In genomic region chr1:152347116-152347728, GRCh38 we compare ENCODE assay signal across 8 cellular contexts. TPM values are rescaled to one million over a fixed set of nuclear protein-coding genes. Genes with fewer than 3 reads are reported as not detected.
A peak's percentile ranks its signal among the peaks of the same experiment; 100 is the strongest.
DNase-seq lines count a peak whose midpoint lies in the region; ATAC-seq, FAIRE-seq and TF ChIP-seq lines count a peak whose summit lies in the region.

No MANE protein-coding gene starts in this region.

- no peaks in the 10 kb centered on the region for H3K36me3 Mint-ChIP-seq in activated CD4-positive, alpha-beta memory T cell treated with anti-CD3 and anti-CD28 coated beads, Interleukin-2, amount 10 ng/mL, durations not matched to agents 7 days and 5 days (ENCODE audit: low read depth)

- H3K4me3 Mint-ChIP-seq in activated CD4-positive, alpha-beta memory T cell treated with anti-CD3 and anti-CD28 coated beads, Interleukin-2, amount 10 ng/mL, durations not matched to agents 7 days and 5 days, result no peak overlapping the region

- no peak for FAIRE-seq in D721Med (lab: Jason Lieb, UNC)

- peak; percentile 93 for TF ChIP-seq CTCF in D721Med (IDR thresholded peaks at IDR 0.05; ENCODE audit: insufficient read depth, missing control alignments)

- no peaks in the 10 kb centered on the region for H3K9me3 Mint-ChIP-seq in activated CD4-positive, alpha-beta memory T cell treated with anti-CD3 and anti-CD28 coated beads, Interleukin-2, amount 10 ng/mL, durations not matched to agents 7 days and 5 days

- H3K27ac Mint-ChIP-seq in activated CD4-positive, alpha-beta memory T cell treated with anti-CD3 and anti-CD28 coated beads, Interleukin-2, amount 10 ng/mL, durations not matched to agents 7 days and 5 days, result no peak overlapping the region

- POLR2A ChIA-PET in activated CD4-positive, alpha-beta memory T cell treated with anti-CD3 and anti-CD28 coated beads, Interleukin-2, amount 10 ng/mL, durations not matched to agents 7 days and 5 days (lab: Charles Lee), result no interaction called here

- H3K27me3 Mint-ChIP-seq in activated CD4-positive, alpha-beta memory T cell treated with anti-CD3 and anti-CD28 coated beads, Interleukin-2, amount 10 ng/mL, durations not matched to agents 7 days and 5 days, result peaks cover 23% of the 10 kb centered on the region

- DNase-seq in D721Med (ENCODE audit: insufficient read length, low spot score), result no peak
- DNase-seq in H4 (ENCODE audit: low spot score), result peak; percentile 43
- DNase-seq in NCI-H446 (lab: John Stamatoyannopoulos, UW), result peak; percentile 57 to 76
- peak; percentile 33 for DNase-seq in activated CD4-positive, alpha-beta memory T cell treated with anti-CD3 and anti-CD28 coated beads, Interleukin-2, amount 10 ng/mL, durations not matched to agents 7 days and 5 days
- peak; percentile 36 for DNase-seq in fibroblast of the conjunctiva (ENCODE audit: low read depth)
- peak; percentile 3 for DNase-seq in pulmonary artery endothelial cell (ENCODE audit: low read depth, low spot score)
- no peak for DNase-seq in NCI-H187 treated with DMSO at 0.1 percent for 48 hours (lab: John Stamatoyannopoulos, UW)

- H3K4me1 Mint-ChIP-seq in activated CD4-positive, alpha-beta memory T cell treated with anti-CD3 and anti-CD28 coated beads, Interleukin-2, amount 10 ng/mL, durations not matched to agents 7 days and 5 days, result no peaks in the 10 kb centered on the region

- ATAC-seq in GM21447 (IDR thresholded peaks at IDR 0.05; ENCODE audit: unreplicated experiment), result no peak

- CTCF ChIA-PET in activated CD4-positive, alpha-beta memory T cell treated with anti-CD3 and anti-CD28 coated beads, Interleukin-2, amount 10 ng/mL, durations not matched to agents 7 days and 5 days (lab: Charles Lee), result interaction anchor here (0.8 to 2.5 kb wide), 13 partner anchors 10 to 294 kb away, joined by 3 to 27 read pairs (median 3); partner anchors contain the start of gene FLG2

RNA-seq across cellular contexts. Expression of gene FLG2, which starts 12.6 kb away (rescaled TPM):
- not detected in 2 replicates for total RNA-seq in H4 (2014; rRNA removed; shearing (Covaris generic))
- under 1 TPM in 1 of 2 experiments, not detected in 1; 0.03 TPM for total RNA-seq in activated CD4-positive, alpha-beta memory T cell treated with anti-CD3 and anti-CD28 coated beads, Interleukin-2, amount 10 ng/mL, durations not matched to agents 7 days and 5 days
- total RNA-seq in pulmonary artery endothelial cell, result not detected in 2 replicates

RNA-seq across cellular contexts. Expression of gene FLG, which starts 22.2 kb away (rescaled TPM):
- total RNA-seq in H4 (2014; rRNA removed; shearing (Covaris generic)), result 0.10 and 0.35 TPM in 2 replicates
- under 1 TPM in 1 of 2 experiments, not detected in 1; 0.08 TPM for total RNA-seq in activated CD4-positive, alpha-beta memory T cell treated with anti-CD3 and anti-CD28 coated beads, Interleukin-2, amount 10 ng/mL, durations not matched to agents 7 days and 5 days
- not detected in 2 replicates for total RNA-seq in pulmonary artery endothelial cell

Comparison
In these comparisons a context has a peak if more than half of its experiments do, and no peak if none do; other contexts are left out.
1. DNase-seq: peak in H4 (single experiment), NCI-H446 (2 of 2), activated CD4-positive, alpha-beta memory T cell treated with anti-CD3 and anti-CD28 coated beads, Interleukin-2, amount 10 ng/mL, durations not matched to agents 7 days and 5 days (single experiment), fibroblast of the conjunctiva (single experiment) and pulmonary artery endothelial cell (single experiment); none in D721Med (single experiment) and NCI-H187 treated with DMSO at 0.1 percent for 48 hours (single experiment).